23 cellular contexts compared by ENCODE assay signal in genomic region chr9:134816264-134816663, GRCh38.
"Had no signal": no experiment of that assay in that cellular context is flagged by ENCODE, and none has a peak within 500 bp of the region (broad histone marks: within the 10 kb centered on the region; RNA-seq: fewer than 3 reads in every experiment).

No MANE protein-coding gene starts in this region.

- H3K27me3 Mint-ChIP-seq: activated CD4-positive, alpha-beta memory T cell treated with anti-CD3 and anti-CD28 coated beads, Interleukin-2, amount 10 ng/mL, durations not matched to agents 7 days and 5 days; activated CD4-positive, alpha-beta T cell treated with anti-CD3 and anti-CD28 coated beads for 36 hours; activated CD4-positive, alpha-beta T cell treated with anti-CD3 and anti-CD28 coated beads, Interleukin-2, amount 10 ng/mL, durations not matched to agents 24 days and 14 days; activated naive CD4-positive, alpha-beta T cell treated with anti-CD3 and anti-CD28 coated beads, Interleukin-2, amount 10 ng/mL, durations not matched to agents 7 days and 5 days; activated naive CD8-positive, alpha-beta T cell treated with anti-CD3 and anti-CD28 coated beads, Interleukin-2, amount 10 ng/mL, durations not matched to agents 7 days and 5 days; activated T-cell treated with anti-CD3 and anti-CD28 coated beads, Interleukin-2, amount 50 U/mL, for 24 hours had no signal

- H3K9me3 ChIP-seq: ascending aorta, colonic mucosa, esophagus squamous epithelium, gastroesophageal sphincter had no signal

- H3K4me3 ChIP-seq: ascending aorta, colonic mucosa, esophagus squamous epithelium, gastroesophageal sphincter had no signal

- H3K27ac Mint-ChIP-seq: activated CD4-positive, alpha-beta memory T cell treated with anti-CD3 and anti-CD28 coated beads, Interleukin-2, amount 10 ng/mL, durations not matched to agents 7 days and 5 days; activated CD4-positive, alpha-beta T cell treated with anti-CD3 and anti-CD28 coated beads for 36 hours; activated CD4-positive, alpha-beta T cell treated with anti-CD3 and anti-CD28 coated beads, Interleukin-2, amount 10 ng/mL, durations not matched to agents 24 days and 14 days; activated naive CD4-positive, alpha-beta T cell treated with anti-CD3 and anti-CD28 coated beads, Interleukin-2, amount 10 ng/mL, durations not matched to agents 7 days and 5 days; activated naive CD4-positive, alpha-beta T cell treated with anti-CD3 and anti-CD28 coated beads, Interleukin-2, amount 50 U/mL, for 72 hours; activated naive CD8-positive, alpha-beta T cell treated with anti-CD3 and anti-CD28 coated beads, Interleukin-2, amount 10 ng/mL, durations not matched to agents 7 days and 5 days; activated T-cell treated with anti-CD3 and anti-CD28 coated beads, Interleukin-2, amount 50 U/mL, for 24 hours; activated T-cell treated with anti-CD3 and anti-CD28 coated beads, Interleukin-2, amount 50 U/mL, for 72 hours had no signal

- ATAC-seq: activated CD4-positive, alpha-beta T cell treated with anti-CD3 and anti-CD28 coated beads for 36 hours; activated naive CD4-positive, alpha-beta T cell treated with anti-CD3 and anti-CD28 coated beads, Interleukin-2, amount 50 U/mL, for 72 hours; activated T-cell treated with anti-CD3 and anti-CD28 coated beads, Interleukin-2, amount 50 U/mL, for 72 hours; gastroesophageal sphincter had no signal

- H3K36me3 ChIP-seq: colonic mucosa had no signal

- DNase-seq: activated CD4-positive, alpha-beta memory T cell treated with anti-CD3 and anti-CD28 coated beads, Interleukin-2, amount 10 ng/mL, durations not matched to agents 7 days and 5 days; activated CD4-positive, alpha-beta T cell treated with anti-CD3 and anti-CD28 coated beads for 36 hours; activated CD4-positive, alpha-beta T cell treated with anti-CD3 and anti-CD28 coated beads, Interleukin-2, amount 10 ng/mL, durations not matched to agents 24 days and 14 days; activated CD4-positive, CD25-positive, alpha-beta regulatory T cell; activated CD4-positive, CD25-positive, alpha-beta regulatory T cell treated with anti-CD3 and anti-CD28 coated beads, Interleukin-2, amount 50 U/mL, for 72 hours; activated CD8-positive, alpha-beta memory T cell treated with anti-CD3 and anti-CD28 coated beads, Interleukin-2, amount 50 U/mL, for 48 hours; activated gamma-delta T cell; activated naive CD4-positive, alpha-beta T cell; activated naive CD4-positive, alpha-beta T cell treated with anti-CD3 and anti-CD28 coated beads, Interleukin-2, amount 10 ng/mL, durations not matched to agents 7 days and 5 days; activated naive CD8-positive, alpha-beta T cell treated with anti-CD3 and anti-CD28 coated beads, Interleukin-2, amount 10 ng/mL, durations not matched to agents 7 days and 5 days; activated T-cell treated with anti-CD3 and anti-CD28 coated beads for 4 hours; activated T-cell treated with anti-CD3 and anti-CD28 coated beads, Interleukin-2, amount 50 U/mL, for 24 hours; activated T-cell treated with anti-CD3 and anti-CD28 coated beads, Interleukin-2, amount 50 U/mL, for 72 hours; caudate nucleus; colonic mucosa; effector CD8-positive, alpha-beta T cell; esophagus squamous epithelium; foreskin melanocyte; T-helper 2 cell had no signal

- H3K36me3 Mint-ChIP-seq: activated naive CD4-positive, alpha-beta T cell treated with anti-CD3 and anti-CD28 coated beads, Interleukin-2, amount 10 ng/mL, durations not matched to agents 7 days and 5 days; activated naive CD4-positive, alpha-beta T cell treated with anti-CD3 and anti-CD28 coated beads, Interleukin-2, amount 50 U/mL, for 72 hours; activated naive CD8-positive, alpha-beta T cell treated with anti-CD3 and anti-CD28 coated beads, Interleukin-2, amount 10 ng/mL, durations not matched to agents 7 days and 5 days had no signal

- H3K9me3 Mint-ChIP-seq: activated CD4-positive, alpha-beta memory T cell treated with anti-CD3 and anti-CD28 coated beads, Interleukin-2, amount 10 ng/mL, durations not matched to agents 7 days and 5 days; activated CD4-positive, alpha-beta T cell treated with anti-CD3 and anti-CD28 coated beads, Interleukin-2, amount 10 ng/mL, durations not matched to agents 24 days and 14 days; activated naive CD4-positive, alpha-beta T cell treated with anti-CD3 and anti-CD28 coated beads, Interleukin-2, amount 10 ng/mL, durations not matched to agents 7 days and 5 days; activated naive CD4-positive, alpha-beta T cell treated with anti-CD3 and anti-CD28 coated beads, Interleukin-2, amount 50 U/mL, for 72 hours; activated naive CD8-positive, alpha-beta T cell treated with anti-CD3 and anti-CD28 coated beads, Interleukin-2, amount 10 ng/mL, durations not matched to agents 7 days and 5 days; activated T-cell treated with anti-CD3 and anti-CD28 coated beads, Interleukin-2, amount 50 U/mL, for 24 hours; activated T-cell treated with anti-CD3 and anti-CD28 coated beads, Interleukin-2, amount 50 U/mL, for 72 hours had no signal

- H3K27ac ChIP-seq: ascending aorta, colonic mucosa, epithelial cell of prostate, esophagus squamous epithelium, gastroesophageal sphincter had no signal

- H3K27me3 ChIP-seq: ascending aorta, colonic mucosa, esophagus squamous epithelium, gastroesophageal sphincter had no signal

- H3K4me1 Mint-ChIP-seq: activated CD4-positive, alpha-beta memory T cell treated with anti-CD3 and anti-CD28 coated beads, Interleukin-2, amount 10 ng/mL, durations not matched to agents 7 days and 5 days; activated CD4-positive, alpha-beta T cell treated with anti-CD3 and anti-CD28 coated beads for 36 hours; activated CD4-positive, alpha-beta T cell treated with anti-CD3 and anti-CD28 coated beads, Interleukin-2, amount 10 ng/mL, durations not matched to agents 24 days and 14 days; activated naive CD4-positive, alpha-beta T cell treated with anti-CD3 and anti-CD28 coated beads, Interleukin-2, amount 10 ng/mL, durations not matched to agents 7 days and 5 days; activated naive CD8-positive, alpha-beta T cell treated with anti-CD3 and anti-CD28 coated beads, Interleukin-2, amount 10 ng/mL, durations not matched to agents 7 days and 5 days had no signal

- H3K4me1 ChIP-seq: ascending aorta, colonic mucosa had no signal

- H3K4me3 Mint-ChIP-seq: activated CD4-positive, alpha-beta memory T cell treated with anti-CD3 and anti-CD28 coated beads, Interleukin-2, amount 10 ng/mL, durations not matched to agents 7 days and 5 days; activated CD4-positive, alpha-beta T cell treated with anti-CD3 and anti-CD28 coated beads for 36 hours; activated CD4-positive, alpha-beta T cell treated with anti-CD3 and anti-CD28 coated beads, Interleukin-2, amount 10 ng/mL, durations not matched to agents 24 days and 14 days; activated naive CD4-positive, alpha-beta T cell treated with anti-CD3 and anti-CD28 coated beads, Interleukin-2, amount 10 ng/mL, durations not matched to agents 7 days and 5 days; activated naive CD8-positive, alpha-beta T cell treated with anti-CD3 and anti-CD28 coated beads, Interleukin-2, amount 10 ng/mL, durations not matched to agents 7 days and 5 days; activated T-cell treated with anti-CD3 and anti-CD28 coated beads, Interleukin-2, amount 50 U/mL, for 24 hours; activated T-cell treated with anti-CD3 and anti-CD28 coated beads, Interleukin-2, amount 50 U/mL, for 72 hours had no signal
